9 cellular contexts compared by ENCODE assay signal in genomic region chr20:61916318-61916891, GRCh38.
"Had no signal": no experiment of that assay in that cellular context is flagged by ENCODE, and none has a peak within 500 bp of the region (broad histone marks: within the 10 kb centered on the region; RNA-seq: fewer than 3 reads in every experiment).

No MANE protein-coding gene starts in this region.

- DNase-seq: H9, HCEC 1CT, HFFc6, KBM-7 had no signal

- H3K9me3 Mint-ChIP-seq: H9, HFFc6 had no signal

- ATAC-seq: GM23338 had no signal

- H3K9ac ChIP-seq: KMS-11 had no signal

- H3K4me1 Mint-ChIP-seq: GM23338, H9 had no signal

- H3K4me3 Mint-ChIP-seq: GM23338, H9, HFFc6, IgD-negative memory B cell had no signal

- H3K27ac Mint-ChIP-seq: GM23338, H9, HFFc6, IgD-negative memory B cell had no signal

- H3K4me3 ChIP-seq: GM23338 had no signal

- H2AFZ ChIP-seq: GM23338 had no signal

- H3K27ac ChIP-seq: KMS-11 had no signal

- H3K4me2 ChIP-seq: GM23338, KMS-11 had no signal

- H3K36me3 Mint-ChIP-seq: IgD-negative memory B cell had no signal

- FAIRE-seq: H1, H54 had no signal
